Comparison of ENCODE assay signal across 16 cellular contexts in genomic region chr15:68428431-68428940, GRCh38. TPM values are rescaled to one million over a fixed set of nuclear protein-coding genes. Genes with fewer than 3 reads are reported as not detected.
"Had no signal": no experiment of that assay in that cellular context is flagged by ENCODE, and none has a peak within 500 bp of the region (broad histone marks: within the 10 kb centered on the region; RNA-seq: fewer than 3 reads in every experiment).

No MANE protein-coding gene starts in this region.

- ATAC-seq: activated T-helper 17 cell treated with anti-CD3 and anti-CD28 coated beads, Interleukin-2, amount 50 U/mL, for 72 hours; esophagus mucosa; stimulated activated memory B cell treated with anti-CD40 and anti-IgM and Interleukin-4, amounts not matched to agents 10 μg/mL and 1 μg/mL and 100 μg/mL, for 72 hours; T-cell had no signal

- DNase-seq: activated CD4-positive, alpha-beta T cell treated with anti-CD3 and anti-CD28 coated beads, Interleukin-2, amount 50 U/mL, for 4 hours; activated CD4-positive, CD25-positive, alpha-beta regulatory T cell treated with anti-CD3 and anti-CD28 coated beads, Interleukin-2, amount 50 U/mL, for 72 hours; activated naive CD4-positive, alpha-beta T cell treated with Interleukin-2 at 50 U/mL for 16 hours; activated T-cell treated with anti-CD3 and anti-CD28 coated beads for 4 hours; anterior cingulate cortex; hippocampal formation; SK-N-SH; stimulated activated CD4-positive, alpha-beta T cell treated with anti-CD3 and anti-CD28 coated beads, Interleukin-2, amount 100 ng/mL, for 48 hours; T-cell; T1000; transverse colon had no signal

- H3K4me3 ChIP-seq: transverse colon had no signal

- H3K79me2 ChIP-seq: parathyroid adenoma had no signal

- H3K4me1 ChIP-seq: parathyroid adenoma had no signal

- H3K9me2 ChIP-seq: SK-N-SH had no signal

- H3K9me3 ChIP-seq: SK-N-SH, transverse colon had no signal

- H3K36me3 ChIP-seq: transverse colon had no signal

- H2AFZ ChIP-seq: parathyroid adenoma had no signal

- H3K9ac ChIP-seq: parathyroid adenoma, SK-N-SH had no signal

- H3K27ac ChIP-seq: parathyroid adenoma, transverse colon had no signal

RNA-seq across cellular contexts. Expression of gene ITGA11, which starts 3.5 kb away (rescaled TPM):
- polyA plus RNA-seq: neural cell had no signal
